ENCODE assay signal across 8 cellular contexts in genomic region chr5:134527156-134527960, GRCh38. TPM values are rescaled to one million over a fixed set of nuclear protein-coding genes. Genes with fewer than 3 reads are reported as not detected.
DNase-seq lines count a peak whose midpoint lies in the region; ATAC-seq and TF ChIP-seq lines count a peak whose summit lies in the region.

No MANE protein-coding gene starts in this region.

- peak overlapping the region; percentile 91 for H3K27ac ChIP-seq in C4-2B
- peak overlapping the region; percentile 76 for H3K27ac ChIP-seq in mesodermal cell (ENCODE audit: low read depth, low read length, severe bottlenecking)

- H3K4me1 ChIP-seq in endocrine pancreas (ENCODE audit: control insufficient read depth, insufficient read depth, low read length): peaks cover 7% of the 10 kb centered on the region
- H3K4me1 ChIP-seq in mesodermal cell (ENCODE audit: control insufficient read depth, insufficient read depth, low read length, poor library complexity, severe bottlenecking): peaks cover 13% of the 10 kb centered on the region

- WGBS in mesodermal cell (ENCODE audit: insufficient coverage in 2 of 2), 2 experiments: 0% methylated on average over 24 to 31 of the region's 57 CpGs

- TF ChIP-seq CTCF in C4-2B (conservative IDR thresholded peaks at IDR 0.05): peak; percentile 87

- no peaks in the 10 kb centered on the region for H3K27me3 ChIP-seq in endocrine pancreas (ENCODE audit: control insufficient read depth, insufficient read depth, low read length)

- H3K36me3 ChIP-seq in endocrine pancreas (ENCODE audit: control insufficient read depth, insufficient read depth, low read length) (no peaks in the 10 kb centered on the region), mesodermal cell (ENCODE audit: control insufficient read depth, insufficient read depth, low read length) (no peaks in the 10 kb centered on the region)

- DNase-seq in NOMO-1 (lab: John Stamatoyannopoulos, UW; ENCODE audit: unreplicated experiment in 2 of 2): peak; percentile 75 to 81
- DNase-seq in activated CD8-positive, alpha-beta memory T cell treated with anti-CD3 and anti-CD28 coated beads, Interleukin-2, amount 50 U/mL, for 1 hour (ENCODE audit: extremely low read depth): peak; percentile 37
- peak; percentile 68 for DNase-seq in stimulated activated CD8-positive, alpha-beta memory T cell treated with anti-CD3 and anti-CD28 coated beads, Interleukin-15, amount 100 ng/mL, for 24 hours (ENCODE audit: low read depth)

- H3K4me3 ChIP-seq in endocrine pancreas (ENCODE audit: control insufficient read depth, insufficient read depth, low read length) (no peak overlapping the region), mesodermal cell (ENCODE audit: extremely low read depth, insufficient read depth, low read length, poor library complexity, severe bottlenecking) (peak overlapping the region; percentile 84)

- H3K9me3 ChIP-seq in endocrine pancreas (ENCODE audit: control insufficient read depth, low read length) (no peaks in the 10 kb centered on the region), mesodermal cell (ENCODE audit: control insufficient read depth, low read length) (no peaks in the 10 kb centered on the region)

- H3K9ac ChIP-seq in endocrine pancreas (ENCODE audit: control insufficient read depth, insufficient read depth, low read length): peak overlapping the region; percentile 58

- peak; percentile 48 for ATAC-seq in GM19372 (IDR thresholded peaks at IDR 0.05; ENCODE audit: low read depth, unreplicated experiment)
- ATAC-seq in HG03565 (IDR thresholded peaks at IDR 0.05; ENCODE audit: unreplicated experiment): peak; percentile 30

RNA-seq across cellular contexts. Expression of gene JADE2, which starts 1.9 kb away (rescaled TPM):
- polyA plus RNA-seq in mesodermal cell (2013, experiment 1 of 2): 10.9 TPM
- 11.9 TPM for polyA plus RNA-seq in mesodermal cell (2013, experiment 2 of 2)
